In genomic region chr22:36029406-36029755, GRCh38 we compare ENCODE assay signal across 8 cellular contexts. TPM values are rescaled to one million over a fixed set of nuclear protein-coding genes. Genes with fewer than 3 reads are reported as not detected.
A peak's percentile ranks its signal among the peaks of the same experiment; 100 is the strongest.
DNase-seq lines count a peak whose midpoint lies in the region; TF ChIP-seq lines count a peak whose summit lies in the region.

No MANE protein-coding gene starts in this region.

- H3K27me3 ChIP-seq in BJ (ENCODE audit: control insufficient read depth, insufficient read depth, low read length) (no peaks in the 10 kb centered on the region), MG63 (no peaks in the 10 kb centered on the region), duodenal mucosa (ENCODE audit: control insufficient read depth in 1 of 2, insufficient read depth in 2 of 2, low read length in 2 of 2) (no peaks in the 10 kb centered on the region), neural cell (ENCODE audit: insufficient read depth, low read depth, low read length) (no peaks in the 10 kb centered on the region)

- no peak overlapping the region for H3K4me2 ChIP-seq in neural cell (ENCODE audit: low read length)

- POLR2A ChIA-PET in BJ (lab: Charles Lee): interaction anchor here (0.6 to 0.7 kb wide), 3 partner anchors 29 to 1541 kb away, joined by 3 to 6 read pairs (median 4); no protein-coding TSS in a partner anchor
- POLR2A ChIA-PET in GM10248 (lab: Yijun Ruan, JAX): no interaction called here

- H3K4me3 ChIP-seq in BJ (ENCODE audit: low read depth, low read length): peak overlapping the region; percentile 97
- H3K4me3 ChIP-seq in MG63: peak overlapping the region; percentile 57
- peak overlapping the region; percentile 63 to 75 for H3K4me3 ChIP-seq in duodenal mucosa (ENCODE audit: low read depth in 1 of 2, low read length in 2 of 2)
- peak overlapping the region; percentile 72 for H3K4me3 ChIP-seq in neural cell (ENCODE audit: low read length)

- no peaks in the 10 kb centered on the region for H3K36me3 ChIP-seq in BJ (ENCODE audit: control insufficient read depth, insufficient read depth, low read length)
- H3K36me3 ChIP-seq in MG63: peaks cover 16% of the 10 kb centered on the region
- H3K36me3 ChIP-seq in duodenal mucosa (ENCODE audit: control insufficient read depth in 1 of 2, insufficient read depth in 2 of 2, low read length in 2 of 2): no peaks in the 10 kb centered on the region
- H3K36me3 ChIP-seq in neural cell (ENCODE audit: insufficient read depth, low read length): no peaks in the 10 kb centered on the region

- H3K79me2 ChIP-seq in neural cell (replicated peaks; ENCODE audit: insufficient read depth, low read length): peaks cover 29% of the 10 kb centered on the region

- DNase-seq in BJ (ENCODE audit: low read depth) (no peak), MG63 (no peak), GM10248 (ENCODE audit: extremely low spot score) (no peak), NCI-H2107 (lab: John Stamatoyannopoulos, UW) (no peak), AG20443 (ENCODE audit: low spot score) (no peak), DMS 273 (lab: John Stamatoyannopoulos, UW; ENCODE audit: unreplicated experiment) (no peak)

- TF ChIP-seq CTCF in BJ (IDR thresholded peaks at IDR 0.05; ENCODE audit: insufficient read depth, low read depth, low read length) (no peak), neural cell (IDR thresholded peaks at IDR 0.05; ENCODE audit: poor library complexity, severe bottlenecking) (no peak), GM10248 (IDR thresholded peaks at IDR 0.05; ENCODE audit: control extremely low read depth, extremely low read depth, low read depth, missing control alignments) (no peak)

- peaks cover 13 to 19% of the 10 kb centered on the region in 2 donors for H3K4me1 ChIP-seq in duodenal mucosa (ENCODE audit: control insufficient read depth in 1 of 2, insufficient read depth in 2 of 2, low read length in 2 of 2)

- H3K9me2 ChIP-seq in neural cell (ENCODE audit: insufficient read depth, low read length): no peaks in the 10 kb centered on the region

- no peak overlapping the region for H2AFZ ChIP-seq in neural cell (ENCODE audit: low read depth, low read length)

- no peaks in the 10 kb centered on the region for H3F3A ChIP-seq in neural cell (ENCODE audit: insufficient read depth, low read length, poor library complexity, severe bottlenecking)

- H4K20me1 ChIP-seq in neural cell (ENCODE audit: insufficient read depth): no peaks in the 10 kb centered on the region

- peak overlapping the region; percentile 60 for H3K9ac ChIP-seq in duodenal mucosa (ENCODE audit: low read depth in 1 of 2, low read length in 2 of 2)
- H3K9ac ChIP-seq in neural cell (ENCODE audit: low read length): peak overlapping the region; percentile 81

- peak overlapping the region; percentile 70 for H3K27ac ChIP-seq in duodenal mucosa (ENCODE audit: low read depth, low read length)
- no peak overlapping the region for H3K27ac ChIP-seq in neural cell (ENCODE audit: low read length)

- CTCF ChIA-PET in BJ (lab: Yijun Ruan, JAX): interaction anchor here (1.0 to 10.6 kb wide), 3 partner anchors 37 to 99 kb away, joined by 3 to 64 read pairs (median 4); no protein-coding TSS in a partner anchor
- CTCF ChIA-PET in GM10248 (lab: Yijun Ruan, JAX): interaction anchor here (1.0 to 2.0 kb wide), 2 partner anchors 36 to 37 kb away, joined by 5 to 12 read pairs; no protein-coding TSS in a partner anchor

- TF ChIP-seq EP300 in neural cell (conservative IDR thresholded peaks at IDR 0.05; ENCODE audit: poor library complexity, severe bottlenecking): no peak

- TF ChIP-seq RAD21 in neural cell (conservative IDR thresholded peaks at IDR 0.05): no peak

- no peaks in the 10 kb centered on the region for H3K9me3 ChIP-seq in MG63
- H3K9me3 ChIP-seq in duodenal mucosa (ENCODE audit: control insufficient read depth in 1 of 2, low read length in 2 of 2): no peaks in the 10 kb centered on the region
- no peaks in the 10 kb centered on the region for H3K9me3 ChIP-seq in neural cell (ENCODE audit: low read length)

TF ChIP-seq in neural cell, 6 proteins besides CTCF, POLR2A, EP300 and RAD21:
- TF ChIP-seq, protein P1, sequence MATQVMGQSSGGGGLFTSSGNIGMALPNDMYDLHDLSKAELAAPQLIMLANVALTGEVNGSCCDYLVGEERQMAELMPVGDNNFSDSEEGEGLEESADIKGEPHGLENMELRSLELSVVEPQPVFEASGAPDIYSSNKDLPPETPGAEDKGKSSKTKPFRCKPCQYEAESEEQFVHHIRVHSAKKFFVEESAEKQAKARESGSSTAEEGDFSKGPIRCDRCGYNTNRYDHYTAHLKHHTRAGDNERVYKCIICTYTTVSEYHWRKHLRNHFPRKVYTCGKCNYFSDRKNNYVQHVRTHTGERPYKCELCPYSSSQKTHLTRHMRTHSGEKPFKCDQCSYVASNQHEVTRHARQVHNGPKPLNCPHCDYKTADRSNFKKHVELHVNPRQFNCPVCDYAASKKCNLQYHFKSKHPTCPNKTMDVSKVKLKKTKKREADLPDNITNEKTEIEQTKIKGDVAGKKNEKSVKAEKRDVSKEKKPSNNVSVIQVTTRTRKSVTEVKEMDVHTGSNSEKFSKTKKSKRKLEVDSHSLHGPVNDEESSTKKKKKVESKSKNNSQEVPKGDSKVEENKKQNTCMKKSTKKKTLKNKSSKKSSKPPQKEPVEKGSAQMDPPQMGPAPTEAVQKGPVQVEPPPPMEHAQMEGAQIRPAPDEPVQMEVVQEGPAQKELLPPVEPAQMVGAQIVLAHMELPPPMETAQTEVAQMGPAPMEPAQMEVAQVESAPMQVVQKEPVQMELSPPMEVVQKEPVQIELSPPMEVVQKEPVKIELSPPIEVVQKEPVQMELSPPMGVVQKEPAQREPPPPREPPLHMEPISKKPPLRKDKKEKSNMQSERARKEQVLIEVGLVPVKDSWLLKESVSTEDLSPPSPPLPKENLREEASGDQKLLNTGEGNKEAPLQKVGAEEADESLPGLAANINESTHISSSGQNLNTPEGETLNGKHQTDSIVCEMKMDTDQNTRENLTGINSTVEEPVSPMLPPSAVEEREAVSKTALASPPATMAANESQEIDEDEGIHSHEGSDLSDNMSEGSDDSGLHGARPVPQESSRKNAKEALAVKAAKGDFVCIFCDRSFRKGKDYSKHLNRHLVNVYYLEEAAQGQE (IDR thresholded peaks at IDR 0.05; ENCODE audit: borderline replicate concordance): no peak
- no peak for TF ChIP-seq POLR2AphosphoS5 (IDR thresholded peaks at IDR 0.05)
- no peak for TF ChIP-seq EZH2 (IDR thresholded peaks at IDR 0.05; ENCODE audit: borderline replicate concordance, insufficient read depth, low read length, poor library complexity, severe bottlenecking)
- TF ChIP-seq MXI1 (conservative IDR thresholded peaks at IDR 0.05; ENCODE audit: poor library complexity, severe bottlenecking): no peak
- no peak for TF ChIP-seq SMC3 (conservative IDR thresholded peaks at IDR 0.05; ENCODE audit: poor library complexity)
- no peak for TF ChIP-seq TAF1 (IDR thresholded peaks at IDR 0.05; ENCODE audit: low read depth)

RNA-seq across cellular contexts. Expression of gene RBFOX2, which starts 0.8 kb away (rescaled TPM):
- polyA plus RNA-seq in BJ (2011; rRNA removed) (221 and 222 TPM in 2 replicates), neural cell (529 and 585 TPM in 2 replicates)
- polyA minus RNA-seq in BJ (2011; rRNA and poly(A)+ RNA removed): 211 and 275 TPM in 2 replicates
- total RNA-seq in MG63 (2014; rRNA removed; shearing (Covaris generic); ENCODE audit: low replicate concordance): 64.2 and 65.6 TPM in 2 replicates
- 1,037 and 1,086 TPM in 2 replicates for polyA minus RNA-seq in neural cell
